ENCODE assay signal across 8 cellular contexts in genomic region chrX:129655547-129656248, GRCh38. TPM values are rescaled to one million over a fixed set of nuclear protein-coding genes. Genes with fewer than 3 reads are reported as not detected.
DNase-seq lines count a peak whose midpoint lies in the region; ATAC-seq and TF ChIP-seq lines count a peak whose summit lies in the region.

No MANE protein-coding gene starts in this region.

- peaks cover 4% of the 10 kb centered on the region for H3K27me3 Mint-ChIP-seq in activated naive CD8-positive, alpha-beta T cell
- H3K27me3 Mint-ChIP-seq in naive thymus-derived CD4-positive, alpha-beta T cell: peaks cover 4 to 22% (median 5%) of the 10 kb centered on the region in 5 donors

- no peak overlapping the region for H3K27ac Mint-ChIP-seq in activated naive CD8-positive, alpha-beta T cell
- peak overlapping the region in 1 of 9 donors; percentile 9 for H3K27ac Mint-ChIP-seq in naive thymus-derived CD4-positive, alpha-beta T cell

- TF ChIP-seq EP300 in Ishikawa (IDR thresholded peaks at IDR 0.05; ENCODE audit: borderline replicate concordance): no peak

- peak; percentile 65 for ATAC-seq in naive thymus-derived CD4-positive, alpha-beta T cell
- no peak for ATAC-seq in GM19397 (IDR thresholded peaks at IDR 0.05; ENCODE audit: unreplicated experiment)
- ATAC-seq in HG02588 (IDR thresholded peaks at IDR 0.05; ENCODE audit: unreplicated experiment): no peak

- peaks cover 7% of the 10 kb centered on the region for H3K4me1 Mint-ChIP-seq in activated naive CD8-positive, alpha-beta T cell (ENCODE audit: low read depth)
- H3K4me1 Mint-ChIP-seq in naive thymus-derived CD4-positive, alpha-beta T cell: peaks cover 6 to 12% (median 9%) of the 10 kb centered on the region in 7 donors

- H3K4me1 ChIP-seq in naive thymus-derived CD4-positive, alpha-beta T cell (ENCODE audit: control insufficient read depth in 2 of 2, insufficient read depth in 2 of 2, low read length in 2 of 2): peaks cover 3 to 7% of the 10 kb centered on the region in 2 donors

- no peaks in the 10 kb centered on the region for H3K36me3 ChIP-seq in naive thymus-derived CD4-positive, alpha-beta T cell (ENCODE audit: control insufficient read depth in 2 of 3, insufficient read depth in 3 of 3, low read length in 3 of 3)

- no peaks in the 10 kb centered on the region for H3K36me3 Mint-ChIP-seq in activated naive CD8-positive, alpha-beta T cell
- no peaks in the 10 kb centered on the region for H3K36me3 Mint-ChIP-seq in naive thymus-derived CD4-positive, alpha-beta T cell

- no peaks in the 10 kb centered on the region for H3K9me3 ChIP-seq in naive thymus-derived CD4-positive, alpha-beta T cell (ENCODE audit: control insufficient read depth in 2 of 3, low read length in 3 of 3)

- intact Hi-C loops in naive thymus-derived CD4-positive, alpha-beta T cell (cut with micrococcal nuclease): loop anchor here (1.0 to 5.0 kb wide), 4 partner anchors 72 to 227 kb away; no protein-coding TSS in a partner anchor

- no peaks in the 10 kb centered on the region for H3K27me3 ChIP-seq in naive thymus-derived CD4-positive, alpha-beta T cell (ENCODE audit: control insufficient read depth in 2 of 2, insufficient read depth in 2 of 2, low read length in 2 of 2)

- H3K4me3 Mint-ChIP-seq in activated naive CD8-positive, alpha-beta T cell: peak overlapping the region; percentile 33
- H3K4me3 Mint-ChIP-seq in naive thymus-derived CD4-positive, alpha-beta T cell: peak overlapping the region; percentile 54 to 85 (median 67)

- DNase-seq in NCI-H1105 treated with DMSO at 0.1 percent for 48 hours (lab: John Stamatoyannopoulos, UW) (peak; percentile 2), NCI-H1105 (lab: John Stamatoyannopoulos, UW) (no peak), retina (no peak)
- DNase-seq in naive thymus-derived CD4-positive, alpha-beta T cell: peak in 3 of 9 donors; percentile 40 to 48 (median 42)

- H3K9me3 Mint-ChIP-seq in activated naive CD8-positive, alpha-beta T cell (ENCODE audit: low read depth): no peaks in the 10 kb centered on the region
- no peaks in the 10 kb centered on the region for H3K9me3 Mint-ChIP-seq in naive thymus-derived CD4-positive, alpha-beta T cell

- no peak overlapping the region for H3K4me3 ChIP-seq in naive thymus-derived CD4-positive, alpha-beta T cell (ENCODE audit: low read length)

- POLR2A ChIA-PET in naive thymus-derived CD4-positive, alpha-beta T cell (lab: Charles Lee): interaction anchor here (1.0 to 1.8 kb wide), 4 partner anchors 126 to 170 kb away, joined by 3 to 5 read pairs (median 3); no protein-coding TSS in a partner anchor

- no peak overlapping the region for H3K27ac ChIP-seq in naive thymus-derived CD4-positive, alpha-beta T cell (ENCODE audit: low read depth, low read length)

- TF ChIP-seq RAD21 in Ishikawa (IDR thresholded peaks at IDR 0.05; ENCODE audit: low read depth): peak; percentile 47

- CTCF ChIA-PET in naive thymus-derived CD4-positive, alpha-beta T cell (lab: Charles Lee): interaction anchor here (0.7 to 2.4 kb wide), 5 partner anchors 100 to 186 kb away, joined by 3 to 11 read pairs (median 3); no protein-coding TSS in a partner anchor

TF ChIP-seq in Ishikawa, 13 proteins besides CTCF, POLR2A, EP300 and RAD21:
- no peak for TF ChIP-seq FOXM1 (IDR thresholded peaks at IDR 0.05; ENCODE audit: borderline replicate concordance, low read depth)
- TF ChIP-seq TEAD4 (IDR thresholded peaks at IDR 0.05): no peak
- TF ChIP-seq TAF1 (IDR thresholded peaks at IDR 0.05; ENCODE audit: low read depth): no peak
- no peak for TF ChIP-seq MAX (IDR thresholded peaks at IDR 0.05)
- no peak for TF ChIP-seq YY1 (IDR thresholded peaks at IDR 0.05; ENCODE audit: low read depth)
- no peak for TF ChIP-seq CREB1 (IDR thresholded peaks at IDR 0.05; ENCODE audit: low read depth)
- no peak for TF ChIP-seq ZBTB7A (IDR thresholded peaks at IDR 0.05; ENCODE audit: low read depth)
- no peak for TF ChIP-seq USF1 (IDR thresholded peaks at IDR 0.05)
- no peak for TF ChIP-seq NFIC (IDR thresholded peaks at IDR 0.05)
- TF ChIP-seq CEBPB (IDR thresholded peaks at IDR 0.05): no peak
- no peak for TF ChIP-seq TCF12 (IDR thresholded peaks at IDR 0.05; ENCODE audit: low read depth)
- TF ChIP-seq EGR1 (IDR thresholded peaks at IDR 0.05): no peak
- TF ChIP-seq REST (IDR thresholded peaks at IDR 0.05; ENCODE audit: low read depth): no peak

RNA-seq across cellular contexts. Expression of gene APLN, which starts 0.9 kb away (rescaled TPM):
- total RNA-seq in naive thymus-derived CD4-positive, alpha-beta T cell: under 1 TPM in 1 of 5 experiments, not detected in 4; 0.10 TPM
- polyA plus RNA-seq in naive thymus-derived CD4-positive, alpha-beta T cell: not detected
